In the genomic region with DNA sequence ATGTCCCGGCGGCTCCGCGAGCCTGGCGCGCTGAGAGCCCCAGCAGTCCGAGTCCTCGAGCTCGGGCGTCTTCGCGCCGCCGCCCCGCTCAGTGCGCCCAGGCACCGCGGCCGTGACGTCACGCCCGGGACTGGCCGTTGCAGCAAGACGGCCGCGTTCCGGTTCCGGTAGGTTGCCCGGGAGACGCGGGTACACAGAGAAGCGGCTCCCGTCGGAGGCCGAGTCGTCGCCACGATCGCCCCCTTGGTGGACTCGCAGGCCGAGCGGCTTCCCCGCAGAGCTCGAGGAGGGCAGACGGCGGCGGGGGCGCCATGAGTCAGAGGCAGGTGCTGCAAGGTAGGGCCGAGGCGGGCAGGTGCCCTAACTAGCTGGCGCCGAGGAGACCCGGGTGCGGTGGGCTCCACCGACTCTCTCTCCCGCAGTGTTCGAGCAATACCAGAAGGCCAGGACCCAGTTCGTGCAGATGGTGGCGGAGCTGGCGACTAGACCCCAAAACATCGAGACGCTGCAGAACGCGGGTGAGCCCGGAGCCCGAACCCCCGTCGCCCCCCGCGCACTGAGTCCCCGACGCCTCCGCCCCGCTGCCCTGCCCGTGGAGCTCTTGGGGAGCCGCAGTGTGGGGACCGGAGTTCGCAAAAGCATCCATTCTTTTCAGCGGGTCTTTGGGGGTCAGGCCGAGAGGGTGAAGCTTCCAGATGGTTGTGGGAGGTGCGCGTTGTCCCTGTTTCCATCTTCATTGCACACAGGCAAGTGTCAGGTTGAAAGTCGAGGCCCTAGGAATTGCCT, we compare ENCODE assay signal across 1 cellular context.
TF ChIP-seq lines count a peak whose summit lies in the region.

Gene SPAG6 (plus strand): TSS at position 196 of the 786 bp plus-strand sequence. CDS start 116 bp downstream, at position 312.

TF ChIP-seq in H1, 55 proteins besides CTCF, POLR2A, EP300 and RAD21:
- TF ChIP-seq KDM4A (IDR thresholded peaks at IDR 0.05; ENCODE audit: low read depth, low read length, severe bottlenecking) = peak; percentile 98
- TF ChIP-seq KDM1A (IDR thresholded peaks at IDR 0.05; ENCODE audit: borderline replicate concordance, low read length) = no peak
- TF ChIP-seq EZH2 (IDR thresholded peaks at IDR 0.05; ENCODE audit: low read depth, low read length, severe bottlenecking) = peak; percentile 82
- TF ChIP-seq CREB1 (IDR thresholded peaks at IDR 0.05) = peak; percentile 95
- TF ChIP-seq E2F6 (IDR thresholded peaks at IDR 0.05) = peak; percentile 96
- TF ChIP-seq SUZ12 (IDR thresholded peaks at IDR 0.05; ENCODE audit: low read length) = peak; percentile 72
- peak; percentile 64 for TF ChIP-seq RNF2 (IDR thresholded peaks at IDR 0.05; ENCODE audit: borderline replicate concordance, low read depth, low read length, missing control alignments, poor library complexity, severe bottlenecking)
- TF ChIP-seq ASH2L (IDR thresholded peaks at IDR 0.05; ENCODE audit: low read length) = peak; percentile 42
- peak in 1 of 2 experiments; percentile 54; a peak in 1 of 4 replicates for TF ChIP-seq SIN3A (conservative IDR thresholded peaks at IDR 0.05 in 1 of 2, IDR thresholded peaks at IDR 0.05 in 1 of 2; ENCODE audit: low read depth in 1 of 2, low read length in 2 of 2)
- TF ChIP-seq ZNF274 (IDR thresholded peaks at IDR 0.05; ENCODE audit: borderline replicate concordance, extremely low read depth, low read length) = no peak
- TF ChIP-seq NANOG (IDR thresholded peaks at IDR 0.05; ENCODE audit: insufficient read depth, low read depth, low read length, poor library complexity, severe bottlenecking) = no peak
- no peak for TF ChIP-seq GTF2F1 (IDR thresholded peaks at IDR 0.05; ENCODE audit: borderline replicate concordance, low read depth, low read length)
- TF ChIP-seq BACH1 (IDR thresholded peaks at IDR 0.05; ENCODE audit: low read length) = no peak
- TF ChIP-seq MAX (IDR thresholded peaks at IDR 0.05) = peak; percentile 95
- TF ChIP-seq GABPA (IDR thresholded peaks at IDR 0.05; ENCODE audit: borderline replicate concordance, insufficient read depth, low read length) = peak; percentile 83; the same call in 1 of the 2 replicates
